In genomic region chr16:67968440-67969285, GRCh38 we compare ENCODE assay signal across 8 cellular contexts. TPM values are rescaled to one million over a fixed set of nuclear protein-coding genes. Genes with fewer than 3 reads are reported as not detected.
A peak's percentile ranks its signal among the peaks of the same experiment; 100 is the strongest.
DNase-seq lines count a peak whose midpoint lies in the region; ATAC-seq and TF ChIP-seq lines count a peak whose summit lies in the region.

TSS of gene SLC12A4 (minus strand) at chr16:67968637. CDS start at chr16:67968553, 84 bp downstream.

- H3K4me1 Mint-ChIP-seq in IgD-negative memory B cell = peaks cover 0 to 19% (median 16%) of the 10 kb centered on the region in 3 donors
- peaks cover 29% of the 10 kb centered on the region for H3K4me1 Mint-ChIP-seq in T-helper 1 cell treated with Interleukin-12 subunit alpha and Interleukin-12 subunit beta and Interleukin-4 antibody, amounts not matched to agents 30 μg/mL and 1 μg/mL, for 36 hours (ENCODE audit: low read depth)

- H3K4me3 Mint-ChIP-seq in IgD-negative memory B cell = peak within 1 kb of the TSS; percentile 82 to 100 (median 98)
- H3K4me3 Mint-ChIP-seq in T-helper 1 cell treated with Interleukin-12 subunit alpha and Interleukin-12 subunit beta and Interleukin-4 antibody, amounts not matched to agents 30 μg/mL and 1 μg/mL, for 36 hours = peak within 1 kb of the TSS; percentile 96

- peaks cover 1% of the 10 kb centered on the region for H3K36me3 Mint-ChIP-seq in IgD-negative memory B cell
- no peaks in the 10 kb centered on the region for H3K36me3 Mint-ChIP-seq in T-helper 1 cell treated with Interleukin-12 subunit alpha and Interleukin-12 subunit beta and Interleukin-4 antibody, amounts not matched to agents 30 μg/mL and 1 μg/mL, for 36 hours (ENCODE audit: low read depth)

- TF ChIP-seq POLR2A in adrenal gland (IDR thresholded peaks at IDR 0.05) (peak; percentile 77 to 84), prostate gland (IDR thresholded peaks at IDR 0.05) (peak; percentile 88)

- intact Hi-C loops in adrenal gland (cut with DNase I) (no loop called here), heart right ventricle (cut with DNase I) (no loop called here), prostate gland (cut with DNase I) (no loop called here)

- H3K4me3 ChIP-seq in adrenal gland = peak within 1 kb of the TSS; percentile 47 to 99 (median 78)
- peak within 1 kb of the TSS; percentile 63 to 100 (median 94) for H3K4me3 ChIP-seq in heart right ventricle
- H3K4me3 ChIP-seq in prostate gland = peak within 1 kb of the TSS; percentile 67 to 78
- peak within 1 kb of the TSS; percentile 84 for H3K4me3 ChIP-seq in urinary bladder (ENCODE audit: low read depth, low read length)

- TF ChIP-seq CTCF in adrenal gland (IDR thresholded peaks at IDR 0.05) (peak in 1 of 6 experiments; percentile 10), heart right ventricle (IDR thresholded peaks at IDR 0.05) (peak in 4 of 9 donors; percentile 11 to 33 (median 23)), prostate gland (IDR thresholded peaks at IDR 0.05) (peak in 2 of 4 experiments; percentile 8 to 10)

- 0 to 2% (median 1%) methylated on average over 8 to 75 of the region's 75 CpGs for WGBS in adrenal gland, 4 donors
- WGBS in heart right ventricle, 2 donors = 1 to 2% methylated on average over 54 to 74 of the region's 75 CpGs
- WGBS in prostate gland = under 1% methylated on average over 57 of the region's 75 CpGs
- 2% methylated on average over 75 of the region's 75 CpGs for WGBS in urinary bladder

- no peaks in the 10 kb centered on the region for H3K9me3 Mint-ChIP-seq in IgD-negative memory B cell
- H3K9me3 Mint-ChIP-seq in T-helper 1 cell treated with Interleukin-12 subunit alpha and Interleukin-12 subunit beta and Interleukin-4 antibody, amounts not matched to agents 30 μg/mL and 1 μg/mL, for 36 hours = no peaks in the 10 kb centered on the region

- H3K9me3 ChIP-seq in adrenal gland (replicated peaks in 1 of 3) (no peaks in the 10 kb centered on the region), heart right ventricle (no peaks in the 10 kb centered on the region), prostate gland (no peaks in the 10 kb centered on the region)

- peak within 1 kb of the TSS; percentile 41 to 100 (median 87) for H3K27ac ChIP-seq in adrenal gland
- peak within 1 kb of the TSS; percentile 94 to 100 (median 100) for H3K27ac ChIP-seq in heart right ventricle
- H3K27ac ChIP-seq in prostate gland = peak within 1 kb of the TSS; percentile 84 to 88
- peak within 1 kb of the TSS; percentile 95 for H3K27ac ChIP-seq in urinary bladder (ENCODE audit: low read depth)

- peaks cover 22 to 35% of the 10 kb centered on the region in 2 donors for H3K4me1 ChIP-seq in adrenal gland (replicated peaks in 1 of 2)
- peaks cover 31 to 51% (median 38%) of the 10 kb centered on the region in 9 donors for H3K4me1 ChIP-seq in heart right ventricle
- peaks cover 8% of the 10 kb centered on the region for H3K4me1 ChIP-seq in prostate gland (replicated peaks)
- H3K4me1 ChIP-seq in urinary bladder (ENCODE audit: insufficient read depth) = no peaks in the 10 kb centered on the region

- H3K27me3 ChIP-seq in adrenal gland (no peaks in the 10 kb centered on the region), heart right ventricle (no peaks in the 10 kb centered on the region), prostate gland (replicated peaks; ENCODE audit: insufficient read depth) (no peaks in the 10 kb centered on the region)

- no peaks in the 10 kb centered on the region for H3K36me3 ChIP-seq in adrenal gland (replicated peaks in 1 of 2)
- peaks cover 0 to 15% (median 0%) of the 10 kb centered on the region in 9 donors for H3K36me3 ChIP-seq in heart right ventricle
- no peaks in the 10 kb centered on the region for H3K36me3 ChIP-seq in prostate gland
- no peaks in the 10 kb centered on the region for H3K36me3 ChIP-seq in urinary bladder (ENCODE audit: insufficient read depth)

- H3K27ac Mint-ChIP-seq in IgD-negative memory B cell = peak within 1 kb of the TSS; percentile 2 to 92 (median 91)
- H3K27ac Mint-ChIP-seq in T-helper 1 cell treated with Interleukin-12 subunit alpha and Interleukin-12 subunit beta and Interleukin-4 antibody, amounts not matched to agents 30 μg/mL and 1 μg/mL, for 36 hours = peak within 1 kb of the TSS; percentile 97

- ATAC-seq in GM21526 (IDR thresholded peaks at IDR 0.05; ENCODE audit: low FRiP score, unreplicated experiment) = peak; percentile 67
- peak; percentile 88 to 95 (median 91) for ATAC-seq in heart right ventricle

- DNase-seq in D341Med (ENCODE audit: low spot score) (peak; percentile 91), adrenal gland (peak; percentile 83 to 88 (median 87)), heart right ventricle (peak; percentile 91 to 93), prostate gland (ENCODE audit: low spot score) (peak; percentile 76)

- no peaks in the 10 kb centered on the region for H3K27me3 Mint-ChIP-seq in IgD-negative memory B cell
- no peaks in the 10 kb centered on the region for H3K27me3 Mint-ChIP-seq in T-helper 1 cell treated with Interleukin-12 subunit alpha and Interleukin-12 subunit beta and Interleukin-4 antibody, amounts not matched to agents 30 μg/mL and 1 μg/mL, for 36 hours (ENCODE audit: low read depth)

RNA-seq across cellular contexts. Expression of gene SLC12A4, which starts in this region (rescaled TPM):
- polyA plus RNA-seq in IgD-negative memory B cell = 3.9 TPM
- total RNA-seq in adrenal gland = 100 to 1,000 TPM in 1 of 8 donors, 10 to 100 TPM in 7; 54.8 to 101 (median 77.7) TPM
- 100 to 1,000 TPM in 1 of 3 donors, 10 to 100 TPM in 2; 39.6 to 111 (median 47.0) TPM for polyA plus RNA-seq in adrenal gland
- total RNA-seq in heart right ventricle = 100 to 1,000 TPM in 1 of 10 donors, 10 to 100 TPM in 9; 70.9 to 107 (median 86.6) TPM
- 100 to 1,000 TPM in 1 of 2 donors, 10 to 100 TPM in 1; 70.1 to 116 TPM for polyA plus RNA-seq in heart right ventricle
- 10 to 100 TPM; 32.6 to 89.1 TPM for total RNA-seq in prostate gland
- 50.7 TPM for total RNA-seq in urinary bladder
- 42.4 TPM for polyA plus RNA-seq in urinary bladder

Comparison
In these comparisons a context has a peak if more than half of its experiments do, and no peak if none do; other contexts are left out.
1. Peak in every context shown above with its lines: DNase-seq, ATAC-seq, H3K4me3 ChIP-seq and H3K27ac ChIP-seq.